ENCODE assay signal across 8 cellular contexts in genomic region chr1:151828931-151829330, GRCh38. TPM values are rescaled to one million over a fixed set of nuclear protein-coding genes. Genes with fewer than 3 reads are reported as not detected.
DNase-seq lines count a peak whose midpoint lies in the region; ATAC-seq and TF ChIP-seq lines count a peak whose summit lies in the region.

No MANE protein-coding gene starts in this region.

- peaks cover 0 to 4% (median 1%) of the 10 kb centered on the region in 4 donors for H3K36me3 ChIP-seq in right lobe of liver

- no peak for TF ChIP-seq POLR2A in right lobe of liver (IDR thresholded peaks at IDR 0.05)

- 2% methylated on average over 5 of the region's 11 CpGs for WGBS in right lobe of liver (ENCODE audit: insufficient coverage, low coverage, low lambda C conversion rate, missing lambda C conversion rate)

- H3K27me3 ChIP-seq in right lobe of liver, result no peaks in the 10 kb centered on the region

- in situ Hi-C loops in ACHN (cut with HindIII; ENCODE audit: low pct_ligation_motif_present, low pct_unique_long_range_greater_than_20kb, low sequenced_read_pairs), result no loop called here

- ATAC-seq in right lobe of liver, result peak in 1 of 4 donors; percentile 3

- no peak overlapping the region for H3K27ac ChIP-seq in right lobe of liver

- no peak for TF ChIP-seq CTCF in right lobe of liver (IDR thresholded peaks at IDR 0.05)

- H3K4me3 ChIP-seq in Jurkat, Clone E6-1 (ENCODE audit: low read length), result peak overlapping the region; percentile 34
- H3K4me3 ChIP-seq in right lobe of liver, result no peak overlapping the region

- H3K4me1 ChIP-seq in right lobe of liver, result peaks cover 0 to 69% (median 25%) of the 10 kb centered on the region in 4 donors

- no peaks in the 10 kb centered on the region for H3K9me3 ChIP-seq in right lobe of liver

- DNase-seq in CMK (ENCODE audit: low read depth) (peak; percentile 35), amniotic epithelial cell (ENCODE audit: low read depth) (peak; percentile 47), right lobe of liver (peak in 2 of 3 donors; percentile 62 to 69), DMS153 treated with DMSO at 0.1 percent for 48 hours (lab: John Stamatoyannopoulos, UW; ENCODE audit: unreplicated experiment) (no peak), ACHN (no peak)
- peak; percentile 65 for DNase-seq in Jurkat, Clone E6-1 (ENCODE audit: low read depth, low spot score)
- no peak for DNase-seq in stimulated activated CD4-positive, alpha-beta T cell treated with anti-CD3 and anti-CD28 coated beads, Interleukin-15, amount 100 ng/mL, for 24 hours
- DNase-seq in activated CD4-positive, alpha-beta T cell treated with anti-CD3 and anti-CD28 coated beads for 48 hours, result no peak

- intact Hi-C loops in right lobe of liver (cut with DNase I), result no loop called here

RNA-seq across cellular contexts. Expression of gene RORC, which starts 2.7 kb away (rescaled TPM):
- 3.1 TPM for polyA plus RNA-seq in Jurkat, Clone E6-1 (2012; ENCODE audit: insufficient read depth, insufficient read length)
- 10 to 100 TPM; 13.3 to 33.9 (median 21.5) TPM for total RNA-seq in right lobe of liver

RNA-seq across cellular contexts. Expression of gene C2CD4D, which starts 10.7 kb away (rescaled TPM):
- not detected for polyA plus RNA-seq in Jurkat, Clone E6-1 (2012; ENCODE audit: insufficient read depth, insufficient read length)
- not detected for total RNA-seq in right lobe of liver

RNA-seq across cellular contexts. Expression of gene LINGO4, which starts 23.7 kb away (rescaled TPM):
- not detected for polyA plus RNA-seq in Jurkat, Clone E6-1 (2012; ENCODE audit: insufficient read depth, insufficient read length)
- under 1 TPM; 0.12 to 0.37 (median 0.18) TPM for total RNA-seq in right lobe of liver

RNA-seq across cellular contexts. Expression of gene THEM5, which starts 24.6 kb away (rescaled TPM):
- polyA plus RNA-seq in Jurkat, Clone E6-1 (2012; ENCODE audit: insufficient read depth, insufficient read length), result not detected
- not detected for total RNA-seq in right lobe of liver

RNA-seq across cellular contexts. Expression of gene TDRKH, which starts 38.6 kb away (rescaled TPM):
- polyA plus RNA-seq in Jurkat, Clone E6-1 (2012; ENCODE audit: insufficient read depth, insufficient read length), result 21.4 TPM
- 10 to 100 TPM in 1 of 6 experiments, 1 to 10 TPM in 5; 1.7 to 12.1 (median 3.3) TPM for total RNA-seq in right lobe of liver

Comparison
In these comparisons a context has a peak if more than half of its experiments do, and no peak if none do; other contexts are left out.
1. DNase-seq: peak in CMK (single experiment), Jurkat, Clone E6-1 (single experiment), amniotic epithelial cell (single experiment) and right lobe of liver (2 of 3); none in stimulated activated CD4-positive, alpha-beta T cell treated with anti-CD3 and anti-CD28 coated beads, Interleukin-15, amount 100 ng/mL, for 24 hours (single experiment), DMS153 treated with DMSO at 0.1 percent for 48 hours (single experiment), ACHN (single experiment) and activated CD4-positive, alpha-beta T cell treated with anti-CD3 and anti-CD28 coated beads for 48 hours (single experiment).